ENCODE assay signal across 13 cellular contexts in the genomic region with DNA sequence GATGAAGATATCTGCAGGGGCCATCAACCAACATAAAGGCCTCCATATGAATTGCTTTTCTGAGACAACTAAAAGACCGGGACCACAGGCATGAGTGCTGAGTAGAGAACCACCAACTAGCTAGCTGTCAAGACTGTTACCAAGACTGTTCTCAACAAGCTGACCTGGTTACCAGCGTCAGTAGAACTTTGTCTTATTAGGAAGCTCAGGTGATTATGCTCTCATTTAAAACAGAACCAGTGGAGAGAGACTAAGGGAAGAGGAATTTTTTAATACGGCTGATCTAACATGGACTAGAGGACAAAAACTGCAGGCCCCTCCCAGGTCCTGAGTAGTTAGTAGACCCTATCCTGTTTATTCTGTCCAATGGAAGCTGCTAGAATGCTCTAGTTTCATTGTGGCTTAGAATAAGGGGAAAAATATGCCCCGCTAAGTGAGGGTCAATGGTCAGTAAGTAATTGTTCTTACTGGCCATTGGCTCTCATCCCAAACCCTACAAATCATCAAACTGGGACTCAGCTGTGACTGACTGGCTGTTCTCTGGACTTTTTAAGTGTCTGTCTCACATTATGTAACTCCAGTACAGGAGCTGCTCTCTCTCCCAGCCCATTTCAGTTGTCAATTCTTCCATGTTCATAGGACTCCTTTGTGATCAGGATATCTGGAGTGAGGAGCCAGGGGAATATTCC. TPM values are rescaled to one million over a fixed set of nuclear protein-coding genes. Genes with fewer than 3 reads are reported as not detected.
DNase-seq lines count a peak whose midpoint lies in the region; ATAC-seq, FAIRE-seq and TF ChIP-seq lines count a peak whose summit lies in the region.
"Had no signal": no experiment of that assay in that cellular context is flagged by ENCODE, and none has a peak within 500 bp of the region (broad histone marks: within the 10 kb centered on the region; RNA-seq: fewer than 3 reads in every experiment).

No MANE protein-coding gene starts in this region.

- in situ Hi-C loops in gastrocnemius medialis (cut with MboI; ENCODE audit: low sequenced_read_pairs in 4 of 4): loop anchor here in 3 of 4 donors (10.0 kb wide), 2 partner anchors 198 to 208 kb away; a partner anchor contains a TSS

- peaks cover 0 to 5% (median 0%) of the 10 kb centered on the region in 8 donors for H3K9me3 Mint-ChIP-seq in CD4-positive, alpha-beta memory T cell
- H3K9me3 Mint-ChIP-seq in activated T-helper 17 cell treated with anti-CD3 and anti-CD28 coated beads, Interleukin-2, amount 50 U/mL, for 72 hours: no peaks in the 10 kb centered on the region
- H3K9me3 Mint-ChIP-seq in osteocyte (ENCODE audit: unreplicated experiment): no peaks in the 10 kb centered on the region
- H3K9me3 Mint-ChIP-seq in activated CD4-positive, alpha-beta T cell treated with anti-CD3 and anti-CD28 coated beads for 36 hours (ENCODE audit: low read depth): no peaks in the 10 kb centered on the region
- H3K9me3 Mint-ChIP-seq: activated B cell treated with CpG ODN at 0.5 μM for 24 hours; activated T-helper 2 cell treated with anti-CD3 and anti-CD28 coated beads, Interferon-gamma antibody, Interleukin-2, Interleukin-4, amounts not matched to agents 10 μg/mL and 5 μg/mL and 100 μg/mL, durations not matched to agents 14 hours and 24 hours and 36 hours had no signal

- no peak for TF ChIP-seq POLR2A in gastrocnemius medialis (IDR thresholded peaks at IDR 0.05)

- DNase-seq in CD4-positive, alpha-beta memory T cell: no peak
- DNase-seq in kidney: no peak
- DNase-seq in osteocyte (ENCODE audit: extremely low spot score, unreplicated experiment): no peak
- no peak for DNase-seq in retina
- no peak for DNase-seq in gastrocnemius medialis
- no peak for DNase-seq in activated CD4-positive, alpha-beta T cell treated with anti-CD3 and anti-CD28 coated beads for 36 hours
- DNase-seq: activated B cell treated with CpG ODN at 0.5 μM for 24 hours, NCI-H146 had no signal

- no peak for ATAC-seq in activated T-helper 17 cell treated with anti-CD3 and anti-CD28 coated beads, Interleukin-2, amount 50 U/mL, for 72 hours (replicated peaks)
- ATAC-seq in gastrocnemius medialis: no peak
- no peak for ATAC-seq in activated CD4-positive, alpha-beta T cell treated with anti-CD3 and anti-CD28 coated beads for 36 hours
- no peak for ATAC-seq in HG03432 (IDR thresholded peaks at IDR 0.05; ENCODE audit: unreplicated experiment)

- no peaks in the 10 kb centered on the region for H3K27me3 ChIP-seq in CD4-positive, alpha-beta memory T cell (ENCODE audit: insufficient read depth, low read length)
- no peaks in the 10 kb centered on the region for H3K27me3 ChIP-seq in gastrocnemius medialis
- H3K27me3 ChIP-seq: SJSA1 had no signal

- FAIRE-seq in kidney (lab: Jason Lieb, UNC): no peak
- FAIRE-seq: H1 had no signal

- peak overlapping the region in 3 of 8 donors; percentile 3 to 39 (median 31) for H3K4me3 Mint-ChIP-seq in CD4-positive, alpha-beta memory T cell
- H3K4me3 Mint-ChIP-seq in activated T-helper 17 cell treated with anti-CD3 and anti-CD28 coated beads, Interleukin-2, amount 50 U/mL, for 72 hours: no peak overlapping the region
- H3K4me3 Mint-ChIP-seq in osteocyte (ENCODE audit: unreplicated experiment): no peak overlapping the region
- no peak overlapping the region for H3K4me3 Mint-ChIP-seq in activated CD4-positive, alpha-beta T cell treated with anti-CD3 and anti-CD28 coated beads for 36 hours
- H3K4me3 Mint-ChIP-seq: activated B cell treated with CpG ODN at 0.5 μM for 24 hours had no signal

- H3K9me3 ChIP-seq in CD4-positive, alpha-beta memory T cell (ENCODE audit: control insufficient read depth in 1 of 2, low read length in 2 of 2): no peaks in the 10 kb centered on the region
- H3K9me3 ChIP-seq in kidney (ENCODE audit: control insufficient read depth in 1 of 2, low read length in 2 of 2) (no peaks in the 10 kb centered on the region), gastrocnemius medialis (no peaks in the 10 kb centered on the region)
- H3K9me3 ChIP-seq: SJSA1 had no signal

- H3K9ac ChIP-seq in kidney (ENCODE audit: low read length in 2 of 2): peak overlapping the region in 1 of 2 donors; percentile 9

- H3K27ac ChIP-seq in CD4-positive, alpha-beta memory T cell (ENCODE audit: low read depth, low read length): peak overlapping the region; percentile 18
- peak overlapping the region; percentile 85 to 88 for H3K27ac ChIP-seq in kidney (ENCODE audit: low read depth in 2 of 2, low read length in 2 of 2)
- H3K27ac ChIP-seq in gastrocnemius medialis: peak overlapping the region in 1 of 4 donors; percentile 22
- H3K27ac ChIP-seq: SJSA1 had no signal

- intact Hi-C loops in CD4-positive, alpha-beta memory T cell (cut with micrococcal nuclease): no loop called here
- intact Hi-C loops in kidney (cut with DNase I) (no loop called here), gastrocnemius medialis (cut with DNase I; ENCODE audit: low total_unique reads) (no loop called here)
- intact Hi-C loops in activated CD4-positive, alpha-beta T cell treated with anti-CD3 and anti-CD28 coated beads for 36 hours (cut with DNase I, micrococcal nuclease): no loop called here

- TF ChIP-seq CTCF in kidney (IDR thresholded peaks at IDR 0.05; ENCODE audit: borderline replicate concordance, extremely low read depth, insufficient read depth) (no peak), osteocyte (IDR thresholded peaks at IDR 0.05) (no peak), gastrocnemius medialis (IDR thresholded peaks at IDR 0.05 in 4 of 5, conservative IDR thresholded peaks at IDR 0.05 in 1 of 5) (no peak)

- CTCF ChIA-PET in CD4-positive, alpha-beta memory T cell (lab: Charles Lee; ENCODE audit: partially characterized antibody): interaction anchor here (1.2 kb wide), 1 partner anchor 10 kb away, joined by 4 read pairs; no protein-coding TSS in a partner anchor
- CTCF ChIA-PET in activated CD4-positive, alpha-beta T cell treated with anti-CD3 and anti-CD28 coated beads for 36 hours (lab: Charles Lee): interaction anchor here (0.6 to 2.1 kb wide), 5 partner anchors 13 to 1329 kb away, joined by 3 to 9 read pairs (median 4); no protein-coding TSS in a partner anchor

- H3K4me3 ChIP-seq in CD4-positive, alpha-beta memory T cell (ENCODE audit: low read length in 2 of 2): no peak overlapping the region
- peak overlapping the region in 1 of 2 donors; percentile 6 for H3K4me3 ChIP-seq in kidney (ENCODE audit: low read length in 2 of 2)
- H3K4me3 ChIP-seq in gastrocnemius medialis: no peak overlapping the region
- H3K4me3 ChIP-seq: SJSA1 had no signal

- no peaks in the 10 kb centered on the region for H3K27me3 Mint-ChIP-seq in CD4-positive, alpha-beta memory T cell
- H3K27me3 Mint-ChIP-seq in activated T-helper 17 cell treated with anti-CD3 and anti-CD28 coated beads, Interleukin-2, amount 50 U/mL, for 72 hours: no peaks in the 10 kb centered on the region
- no peaks in the 10 kb centered on the region for H3K27me3 Mint-ChIP-seq in osteocyte (ENCODE audit: unreplicated experiment)
- no peaks in the 10 kb centered on the region for H3K27me3 Mint-ChIP-seq in activated CD4-positive, alpha-beta T cell treated with anti-CD3 and anti-CD28 coated beads for 36 hours
- H3K27me3 Mint-ChIP-seq: activated B cell treated with CpG ODN at 0.5 μM for 24 hours had no signal

- H3K4me1 ChIP-seq in CD4-positive, alpha-beta memory T cell (ENCODE audit: insufficient read depth, low read length): peaks cover 20% of the 10 kb centered on the region
- peaks cover 16 to 27% of the 10 kb centered on the region in 2 donors for H3K4me1 ChIP-seq in kidney (ENCODE audit: control insufficient read depth in 1 of 2, insufficient read depth in 1 of 2, low read depth in 1 of 2, low read length in 2 of 2)
- H3K4me1 ChIP-seq in gastrocnemius medialis: peaks cover 9 to 15% of the 10 kb centered on the region in 2 donors

- peaks cover 3 to 37% of the 10 kb centered on the region in 2 donors for H3K36me3 Mint-ChIP-seq in CD4-positive, alpha-beta memory T cell
- peaks cover 44% of the 10 kb centered on the region for H3K36me3 Mint-ChIP-seq in activated T-helper 17 cell treated with anti-CD3 and anti-CD28 coated beads, Interleukin-2, amount 50 U/mL, for 72 hours (ENCODE audit: low read depth)
- H3K36me3 Mint-ChIP-seq in osteocyte (ENCODE audit: unreplicated experiment): peaks cover 22% of the 10 kb centered on the region
- H3K36me3 Mint-ChIP-seq in activated CD4-positive, alpha-beta T cell treated with anti-CD3 and anti-CD28 coated beads for 36 hours (ENCODE audit: low read depth): peaks cover 6% of the 10 kb centered on the region

- H3K4me1 Mint-ChIP-seq in CD4-positive, alpha-beta memory T cell: peaks cover 15 to 55% (median 26%) of the 10 kb centered on the region in 4 donors
- H3K4me1 Mint-ChIP-seq in activated T-helper 17 cell treated with anti-CD3 and anti-CD28 coated beads, Interleukin-2, amount 50 U/mL, for 72 hours: peaks cover 24% of the 10 kb centered on the region
- peaks cover 24% of the 10 kb centered on the region for H3K4me1 Mint-ChIP-seq in osteocyte (ENCODE audit: unreplicated experiment)
- peaks cover 13% of the 10 kb centered on the region for H3K4me1 Mint-ChIP-seq in activated CD4-positive, alpha-beta T cell treated with anti-CD3 and anti-CD28 coated beads for 36 hours

- peak overlapping the region; percentile 54 to 90 (median 83) for H3K27ac Mint-ChIP-seq in CD4-positive, alpha-beta memory T cell
- H3K27ac Mint-ChIP-seq in activated T-helper 17 cell treated with anti-CD3 and anti-CD28 coated beads, Interleukin-2, amount 50 U/mL, for 72 hours: peak overlapping the region; percentile 12
- peak overlapping the region; percentile 65 for H3K27ac Mint-ChIP-seq in osteocyte (ENCODE audit: unreplicated experiment)
- no peak overlapping the region for H3K27ac Mint-ChIP-seq in activated CD4-positive, alpha-beta T cell treated with anti-CD3 and anti-CD28 coated beads for 36 hours
- H3K27ac Mint-ChIP-seq: activated B cell treated with CpG ODN at 0.5 μM for 24 hours; activated T-helper 2 cell treated with anti-CD3 and anti-CD28 coated beads, Interferon-gamma antibody, Interleukin-2, Interleukin-4, amounts not matched to agents 10 μg/mL and 5 μg/mL and 100 μg/mL, durations not matched to agents 14 hours and 24 hours and 36 hours had no signal

- H3K36me3 ChIP-seq in CD4-positive, alpha-beta memory T cell (ENCODE audit: insufficient read depth, low read length): peaks cover 5% of the 10 kb centered on the region
- H3K36me3 ChIP-seq in kidney (ENCODE audit: control insufficient read depth in 1 of 2, insufficient read depth in 2 of 2, low read length in 2 of 2): peaks cover 2 to 10% of the 10 kb centered on the region in 2 donors
- peaks cover 2 to 34% of the 10 kb centered on the region in 2 donors for H3K36me3 ChIP-seq in gastrocnemius medialis

- POLR2A ChIA-PET in CD4-positive, alpha-beta memory T cell (lab: Charles Lee; ENCODE audit: partially characterized antibody): interaction anchor here (1.1 to 1.2 kb wide), 2 partner anchors 8 to 10 kb away, joined by 3 read pairs; no protein-coding TSS in a partner anchor
- POLR2A ChIA-PET in activated CD4-positive, alpha-beta T cell treated with anti-CD3 and anti-CD28 coated beads for 36 hours (lab: Charles Lee): interaction anchor here (0.6 kb wide), 1 partner anchor 14 kb away, joined by 5 read pairs; no protein-coding TSS in a partner anchor

RNA-seq across cellular contexts. Expression of a gene that starts 3.8 kb away (rescaled TPM):
- total RNA-seq in CD4-positive, alpha-beta memory T cell: 10 to 100 TPM; 75.5 to 81.0 TPM
- polyA plus RNA-seq in CD4-positive, alpha-beta memory T cell: 100 to 1,000 TPM; 237 to 311 TPM
- total RNA-seq in activated T-helper 17 cell treated with anti-CD3 and anti-CD28 coated beads, Interleukin-2, amount 50 U/mL, for 72 hours: 10 to 100 TPM; 72.0 to 85.0 TPM
- total RNA-seq in kidney (185 TPM), osteocyte (160 and 166 TPM in 2 replicates), gastrocnemius medialis (100 to 1,000 TPM; 115 to 216 (median 142) TPM)
- polyA plus RNA-seq in kidney (ENCODE audit: insufficient read depth, low read depth, low replicate concordance): 676 TPM
- total RNA-seq in activated CD4-positive, alpha-beta T cell treated with anti-CD3 and anti-CD28 coated beads for 36 hours: 100 to 1,000 TPM in 1 of 2 experiments, 10 to 100 TPM in 1; 83.5 to 122 TPM

RNA-seq across cellular contexts. Expression of a gene that starts 46.1 kb away (rescaled TPM):
- total RNA-seq in CD4-positive, alpha-beta memory T cell: 1 to 10 TPM; 2.1 to 2.8 TPM
- polyA plus RNA-seq in CD4-positive, alpha-beta memory T cell: 1 to 10 TPM; 3.7 to 7.9 TPM
- 1 to 10 TPM; 4.5 to 4.6 TPM for total RNA-seq in activated T-helper 17 cell treated with anti-CD3 and anti-CD28 coated beads, Interleukin-2, amount 50 U/mL, for 72 hours
- total RNA-seq in kidney (42.5 TPM), osteocyte (60.5 and 67.2 TPM in 2 replicates), gastrocnemius medialis (10 to 100 TPM; 41.5 to 62.7 (median 56.4) TPM)
- polyA plus RNA-seq in kidney (ENCODE audit: insufficient read depth, low read depth, low replicate concordance): 153 TPM
- 1 to 10 TPM; 2.5 to 2.7 TPM for total RNA-seq in activated CD4-positive, alpha-beta T cell treated with anti-CD3 and anti-CD28 coated beads for 36 hours
